In genomic region chr2:28896906-28897305, GRCh38 we compare ENCODE assay signal across 9 cellular contexts. TPM values are rescaled to one million over a fixed set of nuclear protein-coding genes. Genes with fewer than 3 reads are reported as not detected.
DNase-seq lines count a peak whose midpoint lies in the region; ATAC-seq, FAIRE-seq and TF ChIP-seq lines count a peak whose summit lies in the region.
"Had no signal": no experiment of that assay in that cellular context is flagged by ENCODE, and none has a peak within 500 bp of the region (broad histone marks: within the 10 kb centered on the region; RNA-seq: fewer than 3 reads in every experiment).

No MANE protein-coding gene starts in this region.

- DNase-seq in Daoy (ENCODE audit: low read depth) (peak; percentile 39), GM12878 (ENCODE audit: low read depth, low spot score) (no peak), neural crest cell (ENCODE audit: low read depth, low spot score) (no peak), nucleus accumbens (lab: John Stamatoyannopoulos, UW) (no peak), NCI-H1105 treated with DMSO at 0.1 percent for 48 hours (lab: John Stamatoyannopoulos, UW) (no peak), NAMALWA (ENCODE audit: low spot score) (no peak)

- H3K9me3 ChIP-seq in GM12878 (replicated peaks; ENCODE audit: control insufficient read depth, insufficient read depth, low read length), result no peaks in the 10 kb centered on the region

- no peak for ATAC-seq in GM12878
- ATAC-seq in GM18520 (IDR thresholded peaks at IDR 0.05; ENCODE audit: unreplicated experiment), result no peak

- no peak overlapping the region for H2AFZ ChIP-seq in GM12878 (ENCODE audit: control insufficient read depth, low read depth, low read length)

- H3K4me1 Mint-ChIP-seq in IgD-negative memory B cell (peaks cover 39 to 54% (median 49%) of the 10 kb centered on the region in 3 donors), neural crest cell (peaks cover 51% of the 10 kb centered on the region)

- H3K4me3 ChIP-seq in GM12878, result peak overlapping the region; percentile 97
- H3K4me3 ChIP-seq: cardiac muscle cell had no signal

- POLR2A ChIA-PET in GM12878 (lab: Charles Lee), result interaction anchor here (0.9 to 2.6 kb wide), 4 partner anchors 8 to 145 kb away, joined by 3 to 13 read pairs (median 6); partner anchors contain the start of genes PPP1CB and TRMT61B

- intact Hi-C loops in GM12878 (cut with micrococcal nuclease; ENCODE audit: unreplicated experiment), result loop anchor here (5.0 to 10.0 kb wide), 2 partner anchors 142 to 330 kb away; partner anchors contain the start of gene PPP1CB

- no peaks in the 10 kb centered on the region for H3K27me3 ChIP-seq in GM12878 (replicated peaks in 1 of 2; ENCODE audit: control insufficient read depth in 2 of 2, insufficient read depth in 2 of 2, low read length in 1 of 2)
- H3K27me3 ChIP-seq: cardiac muscle cell had no signal

- WGBS in GM12878 (ENCODE audit: insufficient coverage, insufficient replicate concordance, low lambda C conversion rate, missing lambda C conversion rate), result 5% methylated on average over 2 of the region's 2 CpGs

- FAIRE-seq in GM12878 (lab: Jason Lieb, UNC), result no peak

- SMC1A ChIA-PET in GM12878 (lab: Charles Lee; ENCODE audit: uncharacterized antibody, unreplicated experiment), result interaction anchor here (0.8 to 1.6 kb wide), 3 partner anchors 12 to 45 kb away, joined by 3 read pairs; no protein-coding TSS in a partner anchor

- no TSS peak for BruUV-seq in GM12878 (replicated peaks; lab: Mats Ljungman, UMichigan)

- no peak for TF ChIP-seq POLR2A in GM12878 (IDR thresholded peaks at IDR 0.05; ENCODE audit: low read depth, low read length)

- H3K36me3 Mint-ChIP-seq in IgD-negative memory B cell (no peaks in the 10 kb centered on the region), neural crest cell (ENCODE audit: low read depth) (no peaks in the 10 kb centered on the region)

- H3K79me2 ChIP-seq in GM12878 (ENCODE audit: control insufficient read depth, insufficient read depth, low read length), result peaks cover 75% of the 10 kb centered on the region

- H3K27me3 Mint-ChIP-seq in IgD-negative memory B cell, result no peaks in the 10 kb centered on the region
- peaks cover 11% of the 10 kb centered on the region for H3K27me3 Mint-ChIP-seq in neural crest cell (ENCODE audit: low read depth)

- in situ Hi-C loops in GM12878 (cut with MboI), result no loop called here

- no peaks in the 10 kb centered on the region for H3K36me3 ChIP-seq in GM12878 (ENCODE audit: control insufficient read depth in 2 of 2, insufficient read depth in 2 of 2, low read length in 1 of 2)
- H3K36me3 ChIP-seq: cardiac muscle cell had no signal

- H4K20me1 ChIP-seq in GM12878 (ENCODE audit: control insufficient read depth, insufficient read depth), result no peaks in the 10 kb centered on the region

- CTCF ChIA-PET in GM12878 (lab: Yijun Ruan, JAX), result interaction anchor here (0.7 to 2.5 kb wide), 3 partner anchors 7 to 78 kb away, joined by 3 to 11 read pairs (median 7); partner anchors contain the start of gene TRMT61B

- H3K27ac Mint-ChIP-seq in IgD-negative memory B cell (peak overlapping the region in 1 of 3 donors; percentile 59), neural crest cell (ENCODE audit: unreplicated experiment) (no peak overlapping the region)

- no peak overlapping the region for H3K27ac ChIP-seq in GM12878 (ENCODE audit: control insufficient read depth, insufficient read depth)
- H3K27ac ChIP-seq: cardiac muscle cell had no signal

- RAD21 ChIA-PET in GM12878 (lab: Charles Lee; ENCODE audit: unreplicated experiment), result no interaction called here

- TF ChIP-seq RAD21 in GM12878 (IDR thresholded peaks at IDR 0.05; ENCODE audit: insufficient read depth, low read depth, low read length), result no peak

- no peak for TF ChIP-seq CTCF in GM12878 (IDR thresholded peaks at IDR 0.05 in 2 of 3, conservative IDR thresholded peaks at IDR 0.05 in 1 of 3; ENCODE audit: control insufficient read depth in 2 of 3, extremely low read depth in 1 of 3, insufficient read depth in 1 of 3, low read depth in 3 of 3, low read length in 3 of 3)
- no peak for TF ChIP-seq CTCF in neural crest cell (conservative IDR thresholded peaks at IDR 0.05)

- H3K4me3 Mint-ChIP-seq in IgD-negative memory B cell (peak overlapping the region in 3 of 4 donors; percentile 67 to 94 (median 86)), neural crest cell (peak overlapping the region; percentile 75)

- H3K4me2 ChIP-seq in GM12878 (ENCODE audit: control insufficient read depth, insufficient read depth), result peak overlapping the region; percentile 66

- no peak for TF ChIP-seq EP300 in GM12878 (IDR thresholded peaks at IDR 0.05; ENCODE audit: borderline replicate concordance in 1 of 2, control insufficient read depth in 1 of 2, low read depth in 2 of 2, low read length in 2 of 2)

- H3K9me3 Mint-ChIP-seq in IgD-negative memory B cell (peaks cover 0 to 2% (median 0%) of the 10 kb centered on the region in 3 donors), neural crest cell (no peaks in the 10 kb centered on the region)

- no peaks in the 10 kb centered on the region for H3K4me1 ChIP-seq in GM12878 (ENCODE audit: control insufficient read depth, insufficient read depth, low read length)

- H3K9ac ChIP-seq in GM12878 (ENCODE audit: control insufficient read depth, insufficient read depth, low read length), result peak overlapping the region; percentile 32

TF ChIP-seq in GM12878, 131 proteins besides CTCF, POLR2A, EP300 and RAD21 (continues in another document):
- TF ChIP-seq SMAD5 (IDR thresholded peaks at IDR 0.05; ENCODE audit: low read depth) (no peak), KDM1A (IDR thresholded peaks at IDR 0.05; ENCODE audit: borderline replicate concordance) (no peak), USF2 (IDR thresholded peaks at IDR 0.05; ENCODE audit: borderline replicate concordance, low read depth, low read length) (no peak)

RNA-seq across cellular contexts. Expression of gene WDR43, which starts 2.4 kb away (rescaled TPM):
- total RNA-seq in Daoy (2014; rRNA removed; shearing (Covaris generic)), result 108 and 111 TPM in 2 replicates
- polyA plus RNA-seq in IgD-negative memory B cell (38.0 TPM), GM12878 (2011; rRNA removed) (153 and 179 TPM in 2 replicates), GM12878 (2014; fragmentation: Illumina TruSeq; extraction: Trizol) (84.4 and 103 TPM in 2 replicates), GM12878 (2014; fragmentation: Nextera tagmentation; extraction: Ambion mirVana) (10 to 100 TPM; 39.3 to 39.6 TPM), GM12878 (2014; rRNA removed) (61.8 and 67.4 TPM in 2 replicates), GM12878 (2016; fragmentation: Nextera tagmentation; extraction: Ambion mirVana) (10 to 100 TPM; 75.6 to 79.5 TPM)
- total RNA-seq in GM12878 (2013; cell fraction: nucleolus; rRNA removed), result 194 and 200 TPM in 2 replicates
- total RNA-seq in GM12878 (2014; rRNA removed) (88.6 and 109 TPM in 2 replicates), GM12878 (2014; rRNA removed; fragmentation: Illumina TruSeq; extraction: Trizol) (139 and 142 TPM in 2 replicates), GM12878 (2021) (105 and 108 TPM in 2 replicates), neural crest cell (66.7 and 70.6 TPM in 2 replicates)
- 16.6 TPM for polyA plus RNA-seq in GM12878 (2011; ENCODE audit: low read depth)
- 51.3 and 52.7 TPM in 2 replicates for polyA plus RNA-seq in GM12878 (2011; cell fraction: cytosol; rRNA removed)
- 56.8 and 68.2 TPM in 2 replicates for polyA plus RNA-seq in GM12878 (2011; cell fraction: nucleus; rRNA removed)
- 31.6 and 36.0 TPM in 2 replicates for polyA plus RNA-seq in GM12878 (2012)
- 142 and 381 TPM in 2 replicates for polyA minus RNA-seq in GM12878 (2011; rRNA and poly(A)+ RNA removed)
- 43.3 and 92.1 TPM in 2 replicates for polyA minus RNA-seq in GM12878 (2011; cell fraction: cytosol; rRNA and poly(A)+ RNA removed)
- 51.5 and 60.6 TPM in 2 replicates for polyA minus RNA-seq in GM12878 (2011; cell fraction: nucleus; rRNA and poly(A)+ RNA removed)

RNA-seq across cellular contexts. Expression of gene TRMT61B, which starts 26.8 kb away (rescaled TPM):
- total RNA-seq in Daoy (2014; rRNA removed; shearing (Covaris generic)), result 10.6 and 13.6 TPM in 2 replicates
- polyA plus RNA-seq in IgD-negative memory B cell, result 20.0 TPM
- 37.9 and 38.3 TPM in 2 replicates for total RNA-seq in GM12878 (2013; cell fraction: nucleolus; rRNA removed)
- 16.0 and 18.2 TPM in 2 replicates for total RNA-seq in GM12878 (2014; rRNA removed)
- 15.3 and 19.5 TPM in 2 replicates for total RNA-seq in GM12878 (2014; rRNA removed; fragmentation: Illumina TruSeq; extraction: Trizol)
- 14.7 and 15.7 TPM in 2 replicates for total RNA-seq in GM12878 (2021)
- 5.8 TPM for polyA plus RNA-seq in GM12878 (2011; ENCODE audit: low read depth)
- 19.3 and 30.0 TPM in 2 replicates for polyA plus RNA-seq in GM12878 (2011; rRNA removed)
- polyA plus RNA-seq in GM12878 (2011; cell fraction: cytosol; rRNA removed), result 8.3 and 9.4 TPM in 2 replicates
- 9.8 and 10.5 TPM in 2 replicates for polyA plus RNA-seq in GM12878 (2011; cell fraction: nucleus; rRNA removed)
- 9.2 and 10.5 TPM in 2 replicates for polyA plus RNA-seq in GM12878 (2012)
- polyA plus RNA-seq in GM12878 (2014; fragmentation: Illumina TruSeq; extraction: Trizol), result 13.1 and 14.0 TPM in 2 replicates
- polyA plus RNA-seq in GM12878 (2014; fragmentation: Nextera tagmentation; extraction: Ambion mirVana), result 10 to 100 TPM; 18.1 to 23.0 TPM
- polyA plus RNA-seq in GM12878 (2014; rRNA removed), result 10.4 and 12.8 TPM in 2 replicates
- 10 to 100 TPM; 23.2 to 23.7 TPM for polyA plus RNA-seq in GM12878 (2016; fragmentation: Nextera tagmentation; extraction: Ambion mirVana)
- polyA minus RNA-seq in GM12878 (2011; rRNA and poly(A)+ RNA removed), result 8.3 and 9.1 TPM in 2 replicates
- 2.8 and 4.1 TPM in 2 replicates for polyA minus RNA-seq in GM12878 (2011; cell fraction: cytosol; rRNA and poly(A)+ RNA removed)
- 11.1 and 15.4 TPM in 2 replicates for polyA minus RNA-seq in GM12878 (2011; cell fraction: nucleus; rRNA and poly(A)+ RNA removed)
- total RNA-seq in neural crest cell, result 21.8 and 22.6 TPM in 2 replicates
